In the genomic region with DNA sequence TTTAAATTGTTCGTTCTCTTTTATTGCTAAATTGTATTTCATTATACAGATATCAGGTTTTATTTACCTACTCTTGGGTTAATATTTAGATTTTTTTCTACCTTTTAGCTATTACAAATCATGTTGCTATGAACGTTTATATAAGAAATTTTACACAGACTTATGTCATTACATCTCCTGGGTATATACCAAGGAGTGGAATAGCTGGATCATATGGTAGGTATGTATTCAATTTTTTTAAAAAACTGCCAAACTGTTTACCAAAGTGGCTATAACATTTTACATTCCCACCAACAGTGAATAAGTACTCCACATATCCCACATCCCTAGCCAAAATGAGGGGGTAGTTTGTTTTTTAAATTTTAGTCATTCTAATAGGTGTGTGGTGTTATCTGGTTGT, we compare ENCODE assay signal across 8 cellular contexts.
"Had no signal": no experiment of that assay in that cellular context is flagged by ENCODE, and none has a peak within 500 bp of the region (broad histone marks: within the 10 kb centered on the region; RNA-seq: fewer than 3 reads in every experiment).

No MANE protein-coding gene starts in this region.

- DNase-seq: GDM1, GF-D8 had no signal

- H3K4me3 ChIP-seq: GM12878 had no signal

- ATAC-seq: GM12878 had no signal

- FAIRE-seq: G401.6, GM12878, GM12891, GM12892, GM18507, GM19239 had no signal
